9 cellular contexts compared by ENCODE assay signal in genomic region chr3:31550452-31551251, GRCh38. TPM values are rescaled to one million over a fixed set of nuclear protein-coding genes. Genes with fewer than 3 reads are reported as not detected.
DNase-seq lines count a peak whose midpoint lies in the region; ATAC-seq, FAIRE-seq and TF ChIP-seq lines count a peak whose summit lies in the region.
"Had no signal": no experiment of that assay in that cellular context is flagged by ENCODE, and none has a peak within 500 bp of the region (broad histone marks: within the 10 kb centered on the region; RNA-seq: fewer than 3 reads in every experiment).

No MANE protein-coding gene starts in this region.

- H3K36me3 Mint-ChIP-seq in activated CD4-positive, alpha-beta T cell treated with anti-CD3 and anti-CD28 coated beads, Interleukin-2, amount 10 ng/mL, durations not matched to agents 24 days and 14 days (ENCODE audit: low read depth): peaks cover 20% of the 10 kb centered on the region

- TF ChIP-seq CTCF in LNCAP (IDR thresholded peaks at IDR 0.05): peak; percentile 78
- peak; percentile 48 to 62 (median 49); a peak in 5 of 6 replicates for TF ChIP-seq CTCF in GM12878 (IDR thresholded peaks at IDR 0.05 in 2 of 3, conservative IDR thresholded peaks at IDR 0.05 in 1 of 3; ENCODE audit: control insufficient read depth in 2 of 3, extremely low read depth in 1 of 3, insufficient read depth in 1 of 3, low read depth in 3 of 3, low read length in 3 of 3)
- peak in 2 of 3 experiments; percentile 59 to 63 for TF ChIP-seq CTCF in keratinocyte (optimal IDR thresholded peaks at IDR 0.05 in 1 of 3, IDR thresholded peaks at IDR 0.05 in 1 of 3, conservative IDR thresholded peaks at IDR 0.05 in 1 of 3; ENCODE audit: extremely low read depth in 1 of 3, insufficient read depth in 2 of 3, low read length in 3 of 3)
- peak; percentile 69 for TF ChIP-seq CTCF in upper lobe of right lung (IDR thresholded peaks at IDR 0.05)

- POLR2A ChIA-PET in GM12878 (lab: Charles Lee): no interaction called here

- peak; percentile 51 for TF ChIP-seq RAD21 in GM12878 (IDR thresholded peaks at IDR 0.05; ENCODE audit: insufficient read depth, low read depth, low read length)

- no peak overlapping the region for H3K27ac ChIP-seq in GM12878 (ENCODE audit: control insufficient read depth, insufficient read depth)
- no peak overlapping the region for H3K27ac ChIP-seq in keratinocyte (ENCODE audit: control insufficient read depth, insufficient read depth, low read length)
- no peak overlapping the region for H3K27ac ChIP-seq in upper lobe of right lung

- TF ChIP-seq EP300 in GM12878 (IDR thresholded peaks at IDR 0.05; ENCODE audit: borderline replicate concordance in 1 of 2, control insufficient read depth in 1 of 2, low read depth in 2 of 2, low read length in 2 of 2): no peak

- peak; percentile 71 for ATAC-seq in GM12878
- peak; percentile 71 for ATAC-seq in upper lobe of right lung

- no peak for TF ChIP-seq POLR2A in GM12878 (IDR thresholded peaks at IDR 0.05; ENCODE audit: low read depth, low read length)

- peaks cover 3% of the 10 kb centered on the region for H3K9me3 Mint-ChIP-seq in activated CD4-positive, alpha-beta T cell treated with anti-CD3 and anti-CD28 coated beads, Interleukin-2, amount 10 ng/mL, durations not matched to agents 24 days and 14 days

- H3K9ac ChIP-seq in GM12878 (ENCODE audit: control insufficient read depth, insufficient read depth, low read length): no peak overlapping the region
- H3K9ac ChIP-seq in keratinocyte (ENCODE audit: control insufficient read depth, extremely low read depth, insufficient read depth, low read length): no peak overlapping the region

- H3K4me3 ChIP-seq in GM12878 (no peak overlapping the region), keratinocyte (ENCODE audit: control insufficient read depth in 2 of 3, extremely low read depth in 1 of 3, insufficient read depth in 2 of 3, low read depth in 1 of 3, low read length in 3 of 3) (no peak overlapping the region), upper lobe of right lung (no peak overlapping the region)

- CTCF ChIA-PET in GM12878 (lab: Yijun Ruan, JAX): interaction anchor here (0.6 to 3.5 kb wide), 16 partner anchors 11 to 177 kb away, joined by 3 to 19 read pairs (median 4); no protein-coding TSS in a partner anchor

- H3K4me3 Mint-ChIP-seq in activated CD4-positive, alpha-beta T cell treated with anti-CD3 and anti-CD28 coated beads, Interleukin-2, amount 10 ng/mL, durations not matched to agents 24 days and 14 days: no peak overlapping the region

- no peaks in the 10 kb centered on the region; a peak in 2 of 4 replicates for H3K36me3 ChIP-seq in GM12878 (ENCODE audit: control insufficient read depth in 2 of 2, insufficient read depth in 2 of 2, low read length in 1 of 2)
- H3K36me3 ChIP-seq in keratinocyte (ENCODE audit: control insufficient read depth in 2 of 2, extremely low read depth in 1 of 2, insufficient read depth in 2 of 2, low read length in 2 of 2): no peaks in the 10 kb centered on the region
- no peaks in the 10 kb centered on the region for H3K36me3 ChIP-seq in upper lobe of right lung

- dilution Hi-C loops in keratinocyte (cut with MboI; ENCODE audit: extremely low pct_ligation_motif_present, low sequenced_read_pairs): no loop called here

- RAD21 ChIA-PET in GM12878 (lab: Charles Lee; ENCODE audit: unreplicated experiment): interaction anchor here (0.6 to 1.0 kb wide), 7 partner anchors 11 to 625 kb away, joined by 3 to 4 read pairs (median 3); no protein-coding TSS in a partner anchor

- SMC1A ChIA-PET in GM12878 (lab: Charles Lee; ENCODE audit: uncharacterized antibody, unreplicated experiment): interaction anchor here (0.6 to 1.4 kb wide), 8 partner anchors 11 to 214 kb away, joined by 3 to 7 read pairs (median 4); no protein-coding TSS in a partner anchor

- peaks cover 61% of the 10 kb centered on the region for H3K4me1 Mint-ChIP-seq in activated CD4-positive, alpha-beta T cell treated with anti-CD3 and anti-CD28 coated beads, Interleukin-2, amount 10 ng/mL, durations not matched to agents 24 days and 14 days

- no peak overlapping the region for H2AFZ ChIP-seq in GM12878 (ENCODE audit: control insufficient read depth, low read depth, low read length)
- H2AFZ ChIP-seq in keratinocyte (ENCODE audit: control insufficient read depth, low read length): no peak overlapping the region

- H3K27ac Mint-ChIP-seq in activated CD4-positive, alpha-beta T cell treated with anti-CD3 and anti-CD28 coated beads, Interleukin-2, amount 10 ng/mL, durations not matched to agents 24 days and 14 days: peak overlapping the region; percentile 10

- peak; percentile 73 for DNase-seq in activated CD4-positive, alpha-beta T cell treated with anti-CD3 and anti-CD28 coated beads, Interleukin-2, amount 10 ng/mL, durations not matched to agents 24 days and 14 days
- no peak for DNase-seq in activated CD4-positive, alpha-beta T cell treated with anti-CD3 and anti-CD28 coated beads for 48 hours
- DNase-seq in GM12878 (ENCODE audit: low read depth, low spot score): no peak
- DNase-seq in keratinocyte (ENCODE audit: low read depth, low spot score): no peak
- DNase-seq in upper lobe of right lung: no peak
- no peak for DNase-seq in NCI-H1930 (lab: John Stamatoyannopoulos, UW)
- no peak for DNase-seq in activated CD4-positive, alpha-beta T cell treated with anti-CD3 and anti-CD28 coated beads, Interleukin-2, amount 50 U/mL, for 48 hours

- H3K4me1 ChIP-seq in GM12878 (ENCODE audit: control insufficient read depth, insufficient read depth, low read length): no peaks in the 10 kb centered on the region
- peaks cover 21% of the 10 kb centered on the region for H3K4me1 ChIP-seq in keratinocyte (ENCODE audit: control insufficient read depth, extremely low read depth, insufficient read depth, low read length)
- H3K4me1 ChIP-seq in upper lobe of right lung: peaks cover 63% of the 10 kb centered on the region

- no peaks in the 10 kb centered on the region for H3K27me3 Mint-ChIP-seq in activated CD4-positive, alpha-beta T cell treated with anti-CD3 and anti-CD28 coated beads, Interleukin-2, amount 10 ng/mL, durations not matched to agents 24 days and 14 days

- H4K20me1 ChIP-seq in GM12878 (ENCODE audit: control insufficient read depth, insufficient read depth): no peaks in the 10 kb centered on the region; the same call in 1 of the 2 replicates
- H4K20me1 ChIP-seq in keratinocyte (ENCODE audit: control insufficient read depth, extremely low read depth, insufficient read depth, low read length): peaks cover 4% of the 10 kb centered on the region

- H3K27me3 ChIP-seq in GM12878 (replicated peaks in 1 of 2; ENCODE audit: control insufficient read depth in 2 of 2, insufficient read depth in 2 of 2, low read length in 1 of 2): no peaks in the 10 kb centered on the region
- H3K27me3 ChIP-seq in keratinocyte (ENCODE audit: control insufficient read depth, extremely low read depth, insufficient read depth, low read length): no peaks in the 10 kb centered on the region
- H3K27me3 ChIP-seq in upper lobe of right lung: no peaks in the 10 kb centered on the region

- H3K79me2 ChIP-seq in GM12878 (ENCODE audit: control insufficient read depth, insufficient read depth, low read length) (peaks cover 93% of the 10 kb centered on the region), keratinocyte (ENCODE audit: control insufficient read depth, insufficient read depth, low read length) (peaks cover 93% of the 10 kb centered on the region)

- intact Hi-C loops in activated CD4-positive, alpha-beta T cell treated with anti-CD3 and anti-CD28 coated beads, Interleukin-2, amount 10 ng/mL, durations not matched to agents 24 days and 14 days (cut with micrococcal nuclease): loop anchor here (2.0 to 5.0 kb wide), 2 partner anchors 147 to 218 kb away; no protein-coding TSS in a partner anchor
- intact Hi-C loops in GM12878 (cut with micrococcal nuclease; ENCODE audit: unreplicated experiment) (loop anchor here (5.0 kb wide), 2 partner anchors 147 to 217 kb away; no protein-coding TSS in a partner anchor), upper lobe of right lung (cut with DNase I) (no loop called here)

- FAIRE-seq in GM12878 (lab: Jason Lieb, UNC) (no peak), keratinocyte (lab: Jason Lieb, UNC) (peak; percentile 76)
- FAIRE-seq: GM18507 had no signal

- no peak overlapping the region for H3K4me2 ChIP-seq in GM12878 (ENCODE audit: control insufficient read depth, insufficient read depth)
- no peak overlapping the region for H3K4me2 ChIP-seq in keratinocyte (ENCODE audit: control insufficient read depth, extremely low read depth, insufficient read depth, low read depth, low read length)

- WGBS in GM12878 (ENCODE audit: insufficient coverage, insufficient replicate concordance, low lambda C conversion rate, missing lambda C conversion rate): 0% methylated on average over 2 of the region's 2 CpGs

- BruUV-seq in GM12878 (replicated peaks; lab: Mats Ljungman, UMichigan): no TSS peak

- in situ Hi-C loops in GM12878 (cut with MboI): no loop called here

- no peaks in the 10 kb centered on the region for H3K9me1 ChIP-seq in keratinocyte (ENCODE audit: control insufficient read depth, extremely low read depth, insufficient read depth, low read length)

- peaks cover 2% of the 10 kb centered on the region; the same call in 2 of the 3 replicates for H3K9me3 ChIP-seq in GM12878 (replicated peaks; ENCODE audit: control insufficient read depth, insufficient read depth, low read length)
- no peaks in the 10 kb centered on the region for H3K9me3 ChIP-seq in keratinocyte (ENCODE audit: control insufficient read depth, low read depth, low read length)
- no peaks in the 10 kb centered on the region for H3K9me3 ChIP-seq in upper lobe of right lung

RNA-seq across cellular contexts. Expression of gene STT3B, which starts 17.9 kb away (rescaled TPM):
- total RNA-seq in activated CD4-positive, alpha-beta T cell treated with anti-CD3 and anti-CD28 coated beads, Interleukin-2, amount 10 ng/mL, durations not matched to agents 24 days and 14 days: 118 and 120 TPM in 2 replicates
- 279 and 287 TPM in 2 replicates for total RNA-seq in GM12878 (2013; cell fraction: nucleolus; rRNA removed)
- total RNA-seq in GM12878 (2014; rRNA removed) (93.5 and 99.7 TPM in 2 replicates), GM12878 (2014; rRNA removed; fragmentation: Illumina TruSeq; extraction: Trizol) (125 and 135 TPM in 2 replicates), GM12878 (2021) (83.9 and 87.3 TPM in 2 replicates), upper lobe of right lung (129 TPM)
- 51.0 TPM for polyA plus RNA-seq in GM12878 (2011; ENCODE audit: low read depth)
- polyA plus RNA-seq in GM12878 (2011; rRNA removed) (208 and 308 TPM in 2 replicates), GM12878 (2014; fragmentation: Illumina TruSeq; extraction: Trizol) (80.0 and 89.8 TPM in 2 replicates), GM12878 (2014; fragmentation: Nextera tagmentation; extraction: Ambion mirVana) (10 to 100 TPM; 19.9 to 29.3 TPM), GM12878 (2014; rRNA removed) (55.9 and 71.1 TPM in 2 replicates), GM12878 (2016; fragmentation: Nextera tagmentation; extraction: Ambion mirVana) (10 to 100 TPM; 29.9 to 79.2 TPM), keratinocyte (66.7 to 129 TPM (median 95.0 TPM) in 3 replicates)
- 76.6 and 78.3 TPM in 2 replicates for polyA plus RNA-seq in GM12878 (2011; cell fraction: cytosol; rRNA removed)
- 99.2 and 113 TPM in 2 replicates for polyA plus RNA-seq in GM12878 (2011; cell fraction: nucleus; rRNA removed)
- 73.1 and 105 TPM in 2 replicates for polyA plus RNA-seq in GM12878 (2012)
- polyA minus RNA-seq in GM12878 (2011; rRNA and poly(A)+ RNA removed): 213 and 270 TPM in 2 replicates
- 78.4 and 86.4 TPM in 2 replicates for polyA minus RNA-seq in GM12878 (2011; cell fraction: cytosol; rRNA and poly(A)+ RNA removed)
- polyA minus RNA-seq in GM12878 (2011; cell fraction: nucleus; rRNA and poly(A)+ RNA removed): 110 and 166 TPM in 2 replicates
- 42.6 TPM for polyA plus RNA-seq in keratinocyte (2011; ENCODE audit: low read depth)
- polyA plus RNA-seq in keratinocyte (2011; cell fraction: cytosol; rRNA removed): 37.8 and 78.8 TPM in 2 replicates
- polyA plus RNA-seq in keratinocyte (2011; cell fraction: nucleus; rRNA removed): 74.8 and 101 TPM in 2 replicates
- 58.8 and 70.9 TPM in 2 replicates for polyA plus RNA-seq in keratinocyte (2012; ENCODE audit: low replicate concordance)
- polyA minus RNA-seq in keratinocyte: 42.6 to 165 TPM (median 103 TPM) in 3 replicates
- polyA minus RNA-seq in keratinocyte (2011; cell fraction: cytosol; rRNA and poly(A)+ RNA removed): 79.0 TPM
- polyA minus RNA-seq in keratinocyte (2011; cell fraction: nucleus; rRNA and poly(A)+ RNA removed): 105 and 184 TPM in 2 replicates
